18 cellular contexts compared by ENCODE assay signal in genomic region chr19:44767295-44768180, GRCh38. TPM values are rescaled to one million over a fixed set of nuclear protein-coding genes. Genes with fewer than 3 reads are reported as not detected.
DNase-seq lines count a peak whose midpoint lies in the region; ATAC-seq and TF ChIP-seq lines count a peak whose summit lies in the region.
"Had no signal": no experiment of that assay in that cellular context is flagged by ENCODE, and none has a peak within 500 bp of the region (broad histone marks: within the 10 kb centered on the region; RNA-seq: fewer than 3 reads in every experiment).

No MANE protein-coding gene starts in this region.

- H2AFZ ChIP-seq in KMS-11 (ENCODE audit: low read depth), result 0 out of 2 replicates have a peak overlapping the region, but pooled peaks have one; percentile 28
- H2AFZ ChIP-seq: GM23248 had no signal

- H3K9me3 Mint-ChIP-seq in activated naive CD4-positive, alpha-beta T cell treated with anti-CD3 and anti-CD28 coated beads, Interleukin-2, amount 10 ng/mL, durations not matched to agents 7 days and 5 days, result peaks cover 7% of the 10 kb centered on the region
- H3K9me3 Mint-ChIP-seq in activated T-helper 1 cell treated with anti-CD3 and anti-CD28 coated beads, Interleukin-12 subunit alpha, Interleukin-12 subunit beta, Interleukin-2, Interleukin-4 antibody, amounts not matched to agents 30 ng/mL and 10 ng/mL and 1 ng/mL, durations not matched to agents 14 hours and 24 hours and 36 hours, result no peaks in the 10 kb centered on the region
- peaks cover 0 to 6% of the 10 kb centered on the region in 2 donors for H3K9me3 Mint-ChIP-seq in stimulated activated naive CD8-positive, alpha-beta T cell treated with anti-CD3 and anti-CD28 coated beads, Interleukin-15, amount 100 ng/mL, for 72 hours

- H3K4me2 ChIP-seq in KMS-11, result peak overlapping the region; percentile 23; the same call in 1 of the 2 replicates

- H3K4me3 ChIP-seq in KMS-11 (IDR thresholded peaks at IDR 0.05; ENCODE audit: insufficient read depth, low read depth, low read length), result no peak overlapping the region
- no peak overlapping the region for H3K4me3 ChIP-seq in ascending aorta
- H3K4me3 ChIP-seq: breast epithelium, dorsolateral prefrontal cortex, GM23248 had no signal

- no peaks in the 10 kb centered on the region for H3K79me2 ChIP-seq in KMS-11 (ENCODE audit: insufficient read depth, low read depth)

- H3K9ac ChIP-seq in KMS-11, result no peak overlapping the region
- H3K9ac ChIP-seq: GM23248 had no signal

- intact Hi-C loops in activated T-helper 1 cell treated with anti-CD3 and anti-CD28 coated beads, Interleukin-12 subunit alpha, Interleukin-12 subunit beta, Interleukin-2, Interleukin-4 antibody, amounts not matched to agents 30 ng/mL and 10 ng/mL and 1 ng/mL, durations not matched to agents 14 hours and 24 hours and 36 hours (cut with micrococcal nuclease), result no loop called here
- intact Hi-C loops in ascending aorta (cut with DNase I), result no loop called here

- H3K4me1 ChIP-seq in KMS-11 (ENCODE audit: low read depth, poor library complexity, severe bottlenecking) (peaks cover 66% of the 10 kb centered on the region), ascending aorta (peaks cover 0 to 2% of the 10 kb centered on the region in 2 donors)
- H3K4me1 ChIP-seq: breast epithelium had no signal

- DNase-seq in activated naive CD4-positive, alpha-beta T cell treated with anti-CD3 and anti-CD28 coated beads, Interleukin-2, amount 10 ng/mL, durations not matched to agents 7 days and 5 days, result no peak
- DNase-seq in activated naive CD4-positive, alpha-beta T cell treated with anti-CD3 and anti-CD28 coated beads, Interleukin-2, amount 50 U/mL, for 16 hours, result no peak
- DNase-seq in activated T-helper 1 cell treated with anti-CD3 and anti-CD28 coated beads, Interleukin-12 subunit alpha, Interleukin-12 subunit beta, Interleukin-2, Interleukin-4 antibody, amounts not matched to agents 30 ng/mL and 10 ng/mL and 1 ng/mL, durations not matched to agents 14 hours and 24 hours and 36 hours (ENCODE audit: low spot score), result no peak
- DNase-seq in stimulated activated naive CD8-positive, alpha-beta T cell treated with anti-CD3 and anti-CD28 coated beads, Interleukin-15, amount 100 ng/mL, for 72 hours, result peak in 1 of 2 donors; percentile 62
- no peak for DNase-seq in ascending aorta (ENCODE audit: low spot score in 2 of 2)
- no peak for DNase-seq in stimulated activated CD4-positive, alpha-beta T cell treated with anti-CD3 and anti-CD28 coated beads, Interleukin-12 subunit alpha, Interleukin-12 subunit beta, amount 100 ng/mL, for 4 hours
- DNase-seq: COR-L47, dorsolateral prefrontal cortex, EL, GM23248, left ventricle myocardium superior, NCI-H1105 treated with DMSO at 0.1 percent for 48 hours, NCI-H2171 had no signal

- H3K27ac Mint-ChIP-seq in activated naive CD4-positive, alpha-beta T cell treated with anti-CD3 and anti-CD28 coated beads, Interleukin-2, amount 10 ng/mL, durations not matched to agents 7 days and 5 days, result peak overlapping the region; percentile 5
- H3K27ac Mint-ChIP-seq in activated T-helper 1 cell treated with anti-CD3 and anti-CD28 coated beads, Interleukin-12 subunit alpha, Interleukin-12 subunit beta, Interleukin-2, Interleukin-4 antibody, amounts not matched to agents 30 ng/mL and 10 ng/mL and 1 ng/mL, durations not matched to agents 14 hours and 24 hours and 36 hours, result peak overlapping the region; percentile 22
- no peak overlapping the region for H3K27ac Mint-ChIP-seq in stimulated activated naive CD8-positive, alpha-beta T cell treated with anti-CD3 and anti-CD28 coated beads, Interleukin-15, amount 100 ng/mL, for 72 hours

- peaks cover 55% of the 10 kb centered on the region for H3K4me1 Mint-ChIP-seq in activated naive CD4-positive, alpha-beta T cell treated with anti-CD3 and anti-CD28 coated beads, Interleukin-2, amount 10 ng/mL, durations not matched to agents 7 days and 5 days
- peaks cover 51% of the 10 kb centered on the region for H3K4me1 Mint-ChIP-seq in activated T-helper 1 cell treated with anti-CD3 and anti-CD28 coated beads, Interleukin-12 subunit alpha, Interleukin-12 subunit beta, Interleukin-2, Interleukin-4 antibody, amounts not matched to agents 30 ng/mL and 10 ng/mL and 1 ng/mL, durations not matched to agents 14 hours and 24 hours and 36 hours (ENCODE audit: low read depth)
- peaks cover 47% of the 10 kb centered on the region for H3K4me1 Mint-ChIP-seq in stimulated activated naive CD8-positive, alpha-beta T cell treated with anti-CD3 and anti-CD28 coated beads, Interleukin-15, amount 100 ng/mL, for 72 hours

- peak; percentile 55 for ATAC-seq in stimulated activated naive CD8-positive, alpha-beta T cell treated with anti-CD3 and anti-CD28 coated beads, Interleukin-15, amount 100 ng/mL, for 72 hours
- ATAC-seq in GM19328 (IDR thresholded peaks at IDR 0.05; ENCODE audit: unreplicated experiment), result no peak
- ATAC-seq: left ventricle myocardium superior, right cardiac atrium had no signal

- TF ChIP-seq CTCF in KMS-11 (conservative IDR thresholded peaks at IDR 0.05; ENCODE audit: low read depth, low read length), result no peak
- TF ChIP-seq CTCF in ascending aorta (IDR thresholded peaks at IDR 0.05), result no peak

- H3K9me3 ChIP-seq in ascending aorta, result no peaks in the 10 kb centered on the region
- H3K9me3 ChIP-seq: breast epithelium had no signal

- CTCF ChIA-PET in activated naive CD4-positive, alpha-beta T cell treated with anti-CD3 and anti-CD28 coated beads, Interleukin-2, amount 10 ng/mL, durations not matched to agents 7 days and 5 days (lab: Charles Lee), result interaction anchor here (1.3 to 16.1 kb wide), 2 partner anchors 43 to 79 kb away, joined by 4 to 385 read pairs; no protein-coding TSS in a partner anchor

- H3K27me3 Mint-ChIP-seq in activated naive CD4-positive, alpha-beta T cell treated with anti-CD3 and anti-CD28 coated beads, Interleukin-2, amount 10 ng/mL, durations not matched to agents 7 days and 5 days, result peaks cover 5% of the 10 kb centered on the region
- peaks cover 2% of the 10 kb centered on the region for H3K27me3 Mint-ChIP-seq in activated T-helper 1 cell treated with anti-CD3 and anti-CD28 coated beads, Interleukin-12 subunit alpha, Interleukin-12 subunit beta, Interleukin-2, Interleukin-4 antibody, amounts not matched to agents 30 ng/mL and 10 ng/mL and 1 ng/mL, durations not matched to agents 14 hours and 24 hours and 36 hours (ENCODE audit: insufficient read depth)
- H3K27me3 Mint-ChIP-seq in stimulated activated naive CD8-positive, alpha-beta T cell treated with anti-CD3 and anti-CD28 coated beads, Interleukin-15, amount 100 ng/mL, for 72 hours, result no peaks in the 10 kb centered on the region

- no peak overlapping the region for H3K4me3 Mint-ChIP-seq in activated naive CD4-positive, alpha-beta T cell treated with anti-CD3 and anti-CD28 coated beads, Interleukin-2, amount 10 ng/mL, durations not matched to agents 7 days and 5 days
- no peak overlapping the region for H3K4me3 Mint-ChIP-seq in activated T-helper 1 cell treated with anti-CD3 and anti-CD28 coated beads, Interleukin-12 subunit alpha, Interleukin-12 subunit beta, Interleukin-2, Interleukin-4 antibody, amounts not matched to agents 30 ng/mL and 10 ng/mL and 1 ng/mL, durations not matched to agents 14 hours and 24 hours and 36 hours
- no peak overlapping the region for H3K4me3 Mint-ChIP-seq in stimulated activated naive CD8-positive, alpha-beta T cell treated with anti-CD3 and anti-CD28 coated beads, Interleukin-15, amount 100 ng/mL, for 72 hours

- H4K20me1 ChIP-seq in KMS-11 (ENCODE audit: insufficient read depth), result no peaks in the 10 kb centered on the region

- H3K36me3 ChIP-seq in KMS-11 (ENCODE audit: insufficient read depth), result no peaks in the 10 kb centered on the region
- no peaks in the 10 kb centered on the region for H3K36me3 ChIP-seq in ascending aorta
- H3K36me3 ChIP-seq: breast epithelium had no signal

- no peaks in the 10 kb centered on the region for H3K27me3 ChIP-seq in KMS-11 (ENCODE audit: insufficient read depth, low read depth)
- no peaks in the 10 kb centered on the region for H3K27me3 ChIP-seq in ascending aorta
- H3K27me3 ChIP-seq: breast epithelium had no signal

- peak overlapping the region; percentile 9; the same call in 1 of the 2 replicates for H3K27ac ChIP-seq in KMS-11
- no peak overlapping the region for H3K27ac ChIP-seq in ascending aorta
- H3K27ac ChIP-seq: breast epithelium, dorsolateral prefrontal cortex, GM23248 had no signal

- peaks cover 8% of the 10 kb centered on the region for H3K36me3 Mint-ChIP-seq in activated naive CD4-positive, alpha-beta T cell treated with anti-CD3 and anti-CD28 coated beads, Interleukin-2, amount 10 ng/mL, durations not matched to agents 7 days and 5 days
- H3K36me3 Mint-ChIP-seq in activated T-helper 1 cell treated with anti-CD3 and anti-CD28 coated beads, Interleukin-12 subunit alpha, Interleukin-12 subunit beta, Interleukin-2, Interleukin-4 antibody, amounts not matched to agents 30 ng/mL and 10 ng/mL and 1 ng/mL, durations not matched to agents 14 hours and 24 hours and 36 hours (ENCODE audit: low read depth), result peaks cover 6% of the 10 kb centered on the region

RNA-seq across cellular contexts. Expression of gene CBLC, which starts 10.2 kb away (rescaled TPM):
- total RNA-seq in activated T-helper 1 cell treated with anti-CD3 and anti-CD28 coated beads, Interleukin-12 subunit alpha, Interleukin-12 subunit beta, Interleukin-2, Interleukin-4 antibody, amounts not matched to agents 30 ng/mL and 10 ng/mL and 1 ng/mL, durations not matched to agents 14 hours and 24 hours and 36 hours, result not detected in 2 replicates
- not detected for total RNA-seq in ascending aorta
- total RNA-seq: glomerular endothelial cell, GM23248, left ventricle myocardium superior, right cardiac atrium had no signal

RNA-seq across cellular contexts. Expression of gene BCL3, which starts 19.0 kb away (rescaled TPM):
- 67.2 and 74.6 TPM in 2 replicates for total RNA-seq in activated T-helper 1 cell treated with anti-CD3 and anti-CD28 coated beads, Interleukin-12 subunit alpha, Interleukin-12 subunit beta, Interleukin-2, Interleukin-4 antibody, amounts not matched to agents 30 ng/mL and 10 ng/mL and 1 ng/mL, durations not matched to agents 14 hours and 24 hours and 36 hours
- 66.2 TPM for total RNA-seq in ascending aorta

RNA-seq across cellular contexts. Expression of gene BCAM, which starts 41.4 kb away (rescaled TPM):
- not detected in 2 replicates for total RNA-seq in activated T-helper 1 cell treated with anti-CD3 and anti-CD28 coated beads, Interleukin-12 subunit alpha, Interleukin-12 subunit beta, Interleukin-2, Interleukin-4 antibody, amounts not matched to agents 30 ng/mL and 10 ng/mL and 1 ng/mL, durations not matched to agents 14 hours and 24 hours and 36 hours
- 832 TPM for total RNA-seq in ascending aorta

Comparison
In these comparisons a context has a peak if more than half of its experiments do, and no peak if none do; other contexts are left out.
1. H3K27ac Mint-ChIP-seq: peak in activated naive CD4-positive, alpha-beta T cell treated with anti-CD3 and anti-CD28 coated beads, Interleukin-2, amount 10 ng/mL, durations not matched to agents 7 days and 5 days (single experiment) and activated T-helper 1 cell treated with anti-CD3 and anti-CD28 coated beads, Interleukin-12 subunit alpha, Interleukin-12 subunit beta, Interleukin-2, Interleukin-4 antibody, amounts not matched to agents 30 ng/mL and 10 ng/mL and 1 ng/mL, durations not matched to agents 14 hours and 24 hours and 36 hours (single experiment); none in stimulated activated naive CD8-positive, alpha-beta T cell treated with anti-CD3 and anti-CD28 coated beads, Interleukin-15, amount 100 ng/mL, for 72 hours (0 of 2).
2. RNA of gene BCAM, which starts 41.4 kb away (total RNA-seq): 832 TPM in ascending aorta (single experiment); not detected in activated T-helper 1 cell treated with anti-CD3 and anti-CD28 coated beads, Interleukin-12 subunit alpha, Interleukin-12 subunit beta, Interleukin-2, Interleukin-4 antibody, amounts not matched to agents 30 ng/mL and 10 ng/mL and 1 ng/mL, durations not matched to agents 14 hours and 24 hours and 36 hours; every median in the first group is over 100 times any median in the second.